In the genomic region with DNA sequence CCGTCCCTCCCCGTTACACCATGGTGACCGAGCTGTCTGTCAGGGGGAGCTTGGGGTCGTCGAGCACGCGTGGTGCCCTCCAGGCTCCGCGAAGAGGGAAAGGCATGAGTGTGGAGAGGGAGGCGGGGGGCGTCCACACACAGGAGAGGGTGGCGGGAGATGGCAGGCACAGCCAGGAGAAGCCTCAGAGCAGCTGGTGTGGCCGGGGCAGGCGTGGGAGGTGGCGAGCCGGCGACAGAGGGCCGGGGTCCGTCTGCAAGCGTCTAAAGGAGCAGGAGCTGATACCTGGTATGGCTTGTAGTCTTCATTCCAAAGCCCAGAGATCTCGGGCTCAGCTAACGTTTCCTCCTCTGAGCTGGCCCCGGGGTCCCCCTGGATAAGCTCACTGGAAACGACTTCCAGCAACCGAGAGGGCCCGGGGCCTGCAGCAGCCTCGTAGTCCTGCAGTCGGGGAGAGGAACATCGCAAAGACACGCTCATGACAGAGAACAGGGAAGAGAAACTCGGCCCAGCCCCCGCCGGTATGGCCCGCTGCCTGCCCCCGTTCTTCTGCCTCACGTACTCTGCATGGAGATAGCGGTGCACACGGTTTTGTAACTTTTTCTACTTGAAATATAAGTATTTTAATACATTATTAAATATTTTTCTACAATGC, we compare ENCODE assay signal across 17 cellular contexts. TPM values are rescaled to one million over a fixed set of nuclear protein-coding genes. Genes with fewer than 3 reads are reported as not detected.
"Had no signal": no experiment of that assay in that cellular context is flagged by ENCODE, and none has a peak within 500 bp of the region (broad histone marks: within the 10 kb centered on the region; RNA-seq: fewer than 3 reads in every experiment).

No MANE protein-coding gene starts in this region.

- H3K27ac Mint-ChIP-seq: activated CD8-positive, alpha-beta memory T cell treated with anti-CD3 and anti-CD28 coated beads, Interleukin-2, amount 10 ng/mL, durations not matched to agents 7 days and 5 days; activated naive CD4-positive, alpha-beta T cell treated with anti-CD3 and anti-CD28 coated beads, Interleukin-2, amount 50 U/mL, for 24 hours; activated T-cell treated with anti-CD3 and anti-CD28 coated beads, Interleukin-2, amount 50 U/mL, for 24 hours; nephron; T-helper 2 cell treated with Interferon-gamma antibody and Interleukin-4, amounts not matched to agents 5 μg/mL and 100 μg/mL, for 36 hours had no signal

- H3K9me3 Mint-ChIP-seq: activated naive CD4-positive, alpha-beta T cell treated with anti-CD3 and anti-CD28 coated beads, Interleukin-2, amount 50 U/mL, for 24 hours; activated T-cell treated with anti-CD3 and anti-CD28 coated beads, Interleukin-2, amount 50 U/mL, for 24 hours; nephron; stimulated activated naive CD8-positive, alpha-beta T cell treated with anti-CD3 and anti-CD28 coated beads, Interleukin-15, amount 100 ng/mL, for 72 hours; T-helper 2 cell treated with Interferon-gamma antibody and Interleukin-4, amounts not matched to agents 5 μg/mL and 100 μg/mL, for 36 hours had no signal

- H3K4me3 ChIP-seq: esophagus muscularis mucosa, lung, ovary, testis had no signal

- H3K9me3 ChIP-seq: esophagus muscularis mucosa, ovary, testis had no signal

- H3K36me3 ChIP-seq: brain microvascular endothelial cell, esophagus muscularis mucosa, ovary had no signal

- H3K27ac ChIP-seq: brain microvascular endothelial cell, esophagus muscularis mucosa, ovary, testis had no signal

- H3K4me1 Mint-ChIP-seq: activated CD8-positive, alpha-beta memory T cell treated with anti-CD3 and anti-CD28 coated beads, Interleukin-2, amount 10 ng/mL, durations not matched to agents 7 days and 5 days; activated naive CD4-positive, alpha-beta T cell treated with anti-CD3 and anti-CD28 coated beads, Interleukin-2, amount 50 U/mL, for 24 hours had no signal

- H3K4me3 Mint-ChIP-seq: activated CD8-positive, alpha-beta memory T cell treated with anti-CD3 and anti-CD28 coated beads, Interleukin-2, amount 10 ng/mL, durations not matched to agents 7 days and 5 days; activated naive CD4-positive, alpha-beta T cell treated with anti-CD3 and anti-CD28 coated beads, Interleukin-2, amount 50 U/mL, for 24 hours; activated T-cell treated with anti-CD3 and anti-CD28 coated beads, Interleukin-2, amount 50 U/mL, for 24 hours; nephron; stimulated activated naive CD8-positive, alpha-beta T cell treated with anti-CD3 and anti-CD28 coated beads, Interleukin-15, amount 100 ng/mL, for 72 hours; T-helper 2 cell treated with Interferon-gamma antibody and Interleukin-4, amounts not matched to agents 5 μg/mL and 100 μg/mL, for 36 hours had no signal

- H3K27me3 ChIP-seq: ovary, testis had no signal

- ATAC-seq: activated CD4-positive, CD25-positive, alpha-beta regulatory T cell treated with anti-CD3 and anti-CD28 coated beads, Interleukin-2, amount 50 U/mL, for 24 hours; activated CD8-positive, alpha-beta memory T cell treated with anti-CD3 and anti-CD28 coated beads, Interleukin-2, amount 10 ng/mL, durations not matched to agents 7 days and 5 days; stimulated activated naive CD8-positive, alpha-beta T cell treated with anti-CD3 and anti-CD28 coated beads, Interleukin-15, amount 100 ng/mL, for 72 hours had no signal

- H3K36me3 Mint-ChIP-seq: activated CD8-positive, alpha-beta memory T cell treated with anti-CD3 and anti-CD28 coated beads, Interleukin-2, amount 10 ng/mL, durations not matched to agents 7 days and 5 days; activated naive CD4-positive, alpha-beta T cell treated with anti-CD3 and anti-CD28 coated beads, Interleukin-2, amount 50 U/mL, for 24 hours had no signal

- H3K4me1 ChIP-seq: esophagus muscularis mucosa, testis had no signal

- DNase-seq: activated CD8-positive, alpha-beta memory T cell treated with anti-CD3 and anti-CD28 coated beads, Interleukin-2, amount 10 ng/mL, durations not matched to agents 7 days and 5 days; activated effector memory CD4-positive, alpha-beta T cell treated with Interleukin-2 at 50 U/mL for 16 hours; activated T-cell treated with anti-CD3 and anti-CD28 coated beads, Interleukin-2, amount 50 U/mL, for 24 hours; brain microvascular endothelial cell; ovary; stimulated activated CD4-positive, alpha-beta T cell treated with anti-CD3 and anti-CD28 coated beads, Interleukin-4, amount 100 ng/mL, for 4 hours; stimulated activated naive CD8-positive, alpha-beta T cell treated with anti-CD3 and anti-CD28 coated beads, Interleukin-15, amount 100 ng/mL, for 72 hours; testis had no signal

RNA-seq across cellular contexts. Expression of a gene that starts 37.4 kb away (rescaled TPM):
- total RNA-seq: activated CD8-positive, alpha-beta memory T cell treated with anti-CD3 and anti-CD28 coated beads, Interleukin-2, amount 10 ng/mL, durations not matched to agents 7 days and 5 days; esophagus muscularis mucosa; fibroblast of villous mesenchyme; mucosa of gallbladder had no signal

RNA-seq across cellular contexts. Expression of a gene that starts 47.1 kb away (rescaled TPM):
- total RNA-seq: activated CD8-positive, alpha-beta memory T cell treated with anti-CD3 and anti-CD28 coated beads, Interleukin-2, amount 10 ng/mL, durations not matched to agents 7 days and 5 days; urinary bladder had no signal

RNA-seq across cellular contexts. Expression of a gene that starts 51.2 kb away (rescaled TPM):
- total RNA-seq: esophagus muscularis mucosa had no signal

RNA-seq across cellular contexts. Expression of a gene that starts 52.9 kb away (rescaled TPM):
- total RNA-seq: activated CD8-positive, alpha-beta memory T cell treated with anti-CD3 and anti-CD28 coated beads, Interleukin-2, amount 10 ng/mL, durations not matched to agents 7 days and 5 days; esophagus muscularis mucosa; fibroblast of villous mesenchyme had no signal
